Comparison of ENCODE assay signal across 24 cellular contexts in genomic region chr6:125169058-125169457, GRCh38. TPM values are rescaled to one million over a fixed set of nuclear protein-coding genes. Genes with fewer than 3 reads are reported as not detected.
DNase-seq lines count a peak whose midpoint lies in the region; ATAC-seq and TF ChIP-seq lines count a peak whose summit lies in the region.
"Had no signal": no experiment of that assay in that cellular context is flagged by ENCODE, and none has a peak within 500 bp of the region (broad histone marks: within the 10 kb centered on the region; RNA-seq: fewer than 3 reads in every experiment).

No MANE protein-coding gene starts in this region.

- H3K27me3 ChIP-seq in right atrium auricular region = no peaks in the 10 kb centered on the region
- no peaks in the 10 kb centered on the region for H3K27me3 ChIP-seq in esophagus (ENCODE audit: control insufficient read depth in 1 of 2, insufficient read depth in 2 of 2, low read length in 2 of 2)
- H3K27me3 ChIP-seq in lung (ENCODE audit: control insufficient read depth, insufficient read depth) = no peaks in the 10 kb centered on the region
- H3K27me3 ChIP-seq: tibial nerve had no signal

- H3K36me3 Mint-ChIP-seq in nephron progenitor cell (ENCODE audit: low read depth) = no peaks in the 10 kb centered on the region
- H3K36me3 Mint-ChIP-seq: activated naive CD4-positive, alpha-beta T cell treated with anti-CD3 and anti-CD28 coated beads, Interleukin-2, amount 10 ng/mL, durations not matched to agents 7 days and 5 days; CD14-positive monocyte had no signal

- no peak for DNase-seq in Right ventricle myocardium inferior (ENCODE audit: missing footprints)
- DNase-seq in right atrium auricular region (ENCODE audit: low spot score) = no peak
- DNase-seq in lung (ENCODE audit: low spot score) = no peak
- DNase-seq in amniotic stem cell (lab: John Stamatoyannopoulos, UW) = no peak
- DNase-seq in nephron progenitor cell = no peak
- DNase-seq: 8988T; activated CD4-positive, alpha-beta T cell treated with anti-CD3 and anti-CD28 coated beads, Interleukin-2, amount 10 ng/mL, durations not matched to agents 24 days and 14 days; activated naive CD4-positive, alpha-beta T cell treated with anti-CD3 and anti-CD28 coated beads, Interleukin-2, amount 10 ng/mL, durations not matched to agents 7 days and 5 days; activated T-cell treated with anti-CD3 and anti-CD28 coated beads for 4 hours; endodermal cell; head of caudate nucleus; NCI-H1092; NCI-H2107; NCI-H526 treated with DMSO at 0.1 percent for 48 hours; OCI-M1; stimulated activated CD4-positive, alpha-beta T cell treated with anti-CD3 and anti-CD28 coated beads, Interleukin-4, amount 100 ng/mL, for 4 hours had no signal

- WGBS in esophagus, 2 donors = 36 to 47% methylated on average over 3 of the region's 3 CpGs
- 72 to 90% methylated on average over 3 of the region's 3 CpGs for WGBS in lung, 2 donors

- H3K4me1 ChIP-seq in right atrium auricular region = peaks cover 0 to 7% of the 10 kb centered on the region in 2 donors
- peaks cover 3 to 9% of the 10 kb centered on the region in 2 donors for H3K4me1 ChIP-seq in esophagus (ENCODE audit: control insufficient read depth in 2 of 2, insufficient read depth in 2 of 2, low read length in 1 of 2)
- no peaks in the 10 kb centered on the region for H3K4me1 ChIP-seq in lung (ENCODE audit: control insufficient read depth in 2 of 2, insufficient read depth in 2 of 2, low read length in 2 of 2)
- H3K4me1 ChIP-seq: tibial nerve had no signal

- peak overlapping the region in 1 of 2 donors; percentile 31 for H3K27ac ChIP-seq in right atrium auricular region
- peak overlapping the region; percentile 71 to 81 for H3K27ac ChIP-seq in esophagus (ENCODE audit: low read depth in 2 of 2, low read length in 1 of 2)
- no peak overlapping the region for H3K27ac ChIP-seq in lung (ENCODE audit: low read depth in 1 of 2, low read length in 1 of 2)
- H3K27ac ChIP-seq: tibial nerve had no signal

- no peaks in the 10 kb centered on the region for H3K9me3 Mint-ChIP-seq in nephron progenitor cell
- H3K9me3 Mint-ChIP-seq: activated CD4-positive, alpha-beta T cell treated with anti-CD3 and anti-CD28 coated beads, Interleukin-2, amount 10 ng/mL, durations not matched to agents 24 days and 14 days; activated naive CD4-positive, alpha-beta T cell treated with anti-CD3 and anti-CD28 coated beads, Interleukin-2, amount 10 ng/mL, durations not matched to agents 7 days and 5 days; endodermal cell had no signal

- H3K36me3 ChIP-seq in right atrium auricular region (no peaks in the 10 kb centered on the region), esophagus (ENCODE audit: control insufficient read depth in 2 of 2, insufficient read depth in 2 of 2, low read length in 1 of 2) (no peaks in the 10 kb centered on the region), lung (ENCODE audit: control insufficient read depth in 2 of 2, insufficient read depth in 2 of 2, low read length in 2 of 2) (no peaks in the 10 kb centered on the region)
- H3K36me3 ChIP-seq: tibial nerve had no signal

- ATAC-seq in Right ventricle myocardium inferior (peak; percentile 80), lung (ENCODE audit: insufficient read depth, low FRiP score) (peak; percentile 41), HG02571 (IDR thresholded peaks at IDR 0.05; ENCODE audit: unreplicated experiment) (no peak), HG02884 (IDR thresholded peaks at IDR 0.05; ENCODE audit: unreplicated experiment) (no peak)
- ATAC-seq: SK-N-SH treated with all-trans-retinoic acid at 6 μM for 48 hours had no signal

- no peak overlapping the region for H3K27ac Mint-ChIP-seq in nephron progenitor cell
- H3K27ac Mint-ChIP-seq: activated CD4-positive, alpha-beta T cell treated with anti-CD3 and anti-CD28 coated beads, Interleukin-2, amount 10 ng/mL, durations not matched to agents 24 days and 14 days; activated naive CD4-positive, alpha-beta T cell treated with anti-CD3 and anti-CD28 coated beads, Interleukin-2, amount 10 ng/mL, durations not matched to agents 7 days and 5 days; endodermal cell had no signal

- H3K4me3 Mint-ChIP-seq in nephron progenitor cell = no peak overlapping the region
- H3K4me3 Mint-ChIP-seq: activated CD4-positive, alpha-beta T cell treated with anti-CD3 and anti-CD28 coated beads, Interleukin-2, amount 10 ng/mL, durations not matched to agents 24 days and 14 days; activated naive CD4-positive, alpha-beta T cell treated with anti-CD3 and anti-CD28 coated beads, Interleukin-2, amount 10 ng/mL, durations not matched to agents 7 days and 5 days; CD14-positive monocyte; endodermal cell; neural crest cell had no signal

- H3K4me1 Mint-ChIP-seq in nephron progenitor cell = no peaks in the 10 kb centered on the region
- H3K4me1 Mint-ChIP-seq: activated CD4-positive, alpha-beta T cell treated with anti-CD3 and anti-CD28 coated beads, Interleukin-2, amount 10 ng/mL, durations not matched to agents 24 days and 14 days; activated naive CD4-positive, alpha-beta T cell treated with anti-CD3 and anti-CD28 coated beads, Interleukin-2, amount 10 ng/mL, durations not matched to agents 7 days and 5 days; neural crest cell had no signal

- TF ChIP-seq CTCF in right atrium auricular region (IDR thresholded peaks at IDR 0.05) (no peak), lung (IDR thresholded peaks at IDR 0.05; ENCODE audit: control extremely low read depth, extremely low read depth) (no peak), nephron progenitor cell (IDR thresholded peaks at IDR 0.05) (no peak)

- H3K9me3 ChIP-seq in right atrium auricular region = no peaks in the 10 kb centered on the region
- no peaks in the 10 kb centered on the region for H3K9me3 ChIP-seq in esophagus (ENCODE audit: control insufficient read depth in 2 of 2, insufficient read depth in 1 of 2, low read depth in 1 of 2, low read length in 1 of 2)
- no peaks in the 10 kb centered on the region for H3K9me3 ChIP-seq in lung (ENCODE audit: control insufficient read depth in 2 of 2, insufficient read depth in 1 of 2, low read length in 1 of 2)
- H3K9me3 ChIP-seq: tibial nerve had no signal

- intact Hi-C loops in Right ventricle myocardium inferior (cut with DNase I) = no loop called here

- H3K4me3 ChIP-seq in right atrium auricular region (no peak overlapping the region), esophagus (ENCODE audit: low read depth in 1 of 2, low read length in 2 of 2) (no peak overlapping the region), lung (no peak overlapping the region)
- H3K4me3 ChIP-seq: skin epidermis, tibial nerve had no signal

- no peaks in the 10 kb centered on the region for H3K27me3 Mint-ChIP-seq in nephron progenitor cell (ENCODE audit: low read depth, poor library complexity)

RNA-seq across cellular contexts. Expression of gene TPD52L1, which starts 15.5 kb away (rescaled TPM):
- total RNA-seq in Right ventricle myocardium inferior (56.2 TPM), right atrium auricular region (10 to 100 TPM; 29.4 to 96.7 TPM), lung (10 to 100 TPM; 15.7 to 43.5 TPM)
- polyA plus RNA-seq in esophagus (100 to 1,000 TPM; 154 to 245 TPM), lung (10 to 100 TPM; 15.6 to 17.8 TPM)
- total RNA-seq: activated CD4-positive, alpha-beta T cell treated with anti-CD3 and anti-CD28 coated beads, Interleukin-2, amount 10 ng/mL, durations not matched to agents 24 days and 14 days had no signal
- polyA plus RNA-seq: CD14-positive monocyte had no signal

Comparison
In these comparisons a context has a peak if more than half of its experiments do, and no peak if none do; other contexts are left out.
1. ATAC-seq: peak in Right ventricle myocardium inferior (single experiment) and lung (single experiment); none in HG02571 (single experiment) and HG02884 (single experiment).
2. H3K27ac ChIP-seq: peak in esophagus (2 of 2); none in lung (0 of 2).